In the genomic region with DNA sequence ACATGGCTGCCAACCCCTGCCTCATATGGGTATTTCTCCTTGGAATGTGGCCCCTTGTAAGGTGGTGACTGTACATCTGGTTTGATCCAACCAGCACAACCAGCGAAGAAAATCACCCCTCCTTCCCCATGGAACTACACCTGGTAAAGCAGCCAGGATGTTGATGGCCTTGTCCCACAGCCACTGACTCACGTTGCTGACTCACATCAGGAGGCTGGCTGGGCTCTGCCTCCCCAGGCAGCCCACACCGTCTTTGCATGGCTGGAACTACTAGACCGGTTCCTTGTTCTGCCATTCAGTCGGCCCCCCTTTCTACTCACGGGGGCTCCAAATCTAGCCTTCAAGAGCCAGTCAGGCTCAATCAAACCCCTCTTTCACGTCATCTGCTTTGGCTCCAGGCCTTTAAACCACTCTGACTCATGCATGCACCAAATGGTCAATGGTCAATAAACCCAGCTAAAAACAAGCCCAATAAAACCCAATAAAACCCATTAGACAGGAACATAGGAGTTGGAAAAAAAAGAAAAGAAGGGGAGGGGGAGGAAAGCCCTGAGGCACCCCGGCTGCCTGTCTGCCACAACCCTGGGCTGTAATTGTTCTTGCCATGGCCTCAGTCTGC, we compare ENCODE assay signal across 9 cellular contexts.
DNase-seq lines count a peak whose midpoint lies in the region; ATAC-seq and TF ChIP-seq lines count a peak whose summit lies in the region.
"Had no signal": no experiment of that assay in that cellular context is flagged by ENCODE, and none has a peak within 500 bp of the region (broad histone marks: within the 10 kb centered on the region; RNA-seq: fewer than 3 reads in every experiment).

No MANE protein-coding gene starts in this region.

- no peak for TF ChIP-seq POLR2A in gastroesophageal sphincter (IDR thresholded peaks at IDR 0.05)

- ATAC-seq in gastroesophageal sphincter (peak; percentile 54), GM19023 (IDR thresholded peaks at IDR 0.05; ENCODE audit: unreplicated experiment) (no peak)

- peak; percentile 48 to 51 for DNase-seq in activated CD4-positive, alpha-beta T cell treated with anti-CD3 and anti-CD28 coated beads for 4 hours
- DNase-seq in activated CD4-positive, alpha-beta T cell treated with anti-CD3 and anti-CD28 coated beads for 1 hour = no peak
- DNase-seq in activated gamma-delta T cell (lab: John Stamatoyannopoulos, UW) (no peak), NCI-H2227 (lab: John Stamatoyannopoulos, UW; ENCODE audit: unreplicated experiment) (no peak)

- TF ChIP-seq EP300 in gastroesophageal sphincter (IDR thresholded peaks at IDR 0.05) = no peak

- H3K4me3 Mint-ChIP-seq in stimulated activated naive CD8-positive, alpha-beta T cell treated with anti-CD3 and anti-CD28 coated beads, Interleukin-15, Interleukin-2, amounts not matched to agents 100 ng/mL and 50 ng/mL, for 24 hours = no peak overlapping the region

- peak overlapping the region; percentile 42 for H3K27ac Mint-ChIP-seq in stimulated activated naive CD8-positive, alpha-beta T cell treated with anti-CD3 and anti-CD28 coated beads, Interleukin-15, Interleukin-2, amounts not matched to agents 100 ng/mL and 50 ng/mL, for 24 hours

- H3K27me3 ChIP-seq in gastroesophageal sphincter = no peaks in the 10 kb centered on the region

- 34 to 53% methylated on average over 3 to 5 of the region's 8 CpGs for WGBS in gastroesophageal sphincter (ENCODE audit: low coverage in 1 of 2), 2 donors

- H3K27ac ChIP-seq in VCaP = peak overlapping the region; percentile 53
- H3K27ac ChIP-seq in gastroesophageal sphincter = peak overlapping the region; percentile 31 to 94 (median 91)
- H3K27ac ChIP-seq: SK-N-MC had no signal

- peaks cover 14% of the 10 kb centered on the region for H3K4me1 Mint-ChIP-seq in stimulated activated naive CD8-positive, alpha-beta T cell treated with anti-CD3 and anti-CD28 coated beads, Interleukin-15, Interleukin-2, amounts not matched to agents 100 ng/mL and 50 ng/mL, for 24 hours (ENCODE audit: low read depth)

- H3K36me3 ChIP-seq in gastroesophageal sphincter = no peaks in the 10 kb centered on the region

- H3K4me1 ChIP-seq in gastroesophageal sphincter = peaks cover 0 to 60% (median 12%) of the 10 kb centered on the region in 3 donors

- H3K9me3 ChIP-seq in gastroesophageal sphincter = no peaks in the 10 kb centered on the region

- no peak overlapping the region for H3K4me3 ChIP-seq in gastroesophageal sphincter
- H3K4me3 ChIP-seq: SK-N-MC had no signal

- H3K36me3 Mint-ChIP-seq in stimulated activated naive CD8-positive, alpha-beta T cell treated with anti-CD3 and anti-CD28 coated beads, Interleukin-15, Interleukin-2, amounts not matched to agents 100 ng/mL and 50 ng/mL, for 24 hours (ENCODE audit: low read depth) = no peaks in the 10 kb centered on the region

- no peaks in the 10 kb centered on the region for H3K27me3 Mint-ChIP-seq in stimulated activated naive CD8-positive, alpha-beta T cell treated with anti-CD3 and anti-CD28 coated beads, Interleukin-15, Interleukin-2, amounts not matched to agents 100 ng/mL and 50 ng/mL, for 24 hours

- no peaks in the 10 kb centered on the region for H3K9me3 Mint-ChIP-seq in stimulated activated naive CD8-positive, alpha-beta T cell treated with anti-CD3 and anti-CD28 coated beads, Interleukin-15, Interleukin-2, amounts not matched to agents 100 ng/mL and 50 ng/mL, for 24 hours

- TF ChIP-seq CTCF in VCaP (conservative IDR thresholded peaks at IDR 0.05) (no peak), gastroesophageal sphincter (IDR thresholded peaks at IDR 0.05) (no peak)

Comparison
In these comparisons a context has a peak if more than half of its experiments do, and no peak if none do; other contexts are left out.
1. DNase-seq: peak in activated CD4-positive, alpha-beta T cell treated with anti-CD3 and anti-CD28 coated beads for 4 hours (2 of 2); none in activated CD4-positive, alpha-beta T cell treated with anti-CD3 and anti-CD28 coated beads for 1 hour (single experiment), activated gamma-delta T cell (single experiment) and NCI-H2227 (single experiment).